ENCODE assay signal across 8 cellular contexts in the genomic region with DNA sequence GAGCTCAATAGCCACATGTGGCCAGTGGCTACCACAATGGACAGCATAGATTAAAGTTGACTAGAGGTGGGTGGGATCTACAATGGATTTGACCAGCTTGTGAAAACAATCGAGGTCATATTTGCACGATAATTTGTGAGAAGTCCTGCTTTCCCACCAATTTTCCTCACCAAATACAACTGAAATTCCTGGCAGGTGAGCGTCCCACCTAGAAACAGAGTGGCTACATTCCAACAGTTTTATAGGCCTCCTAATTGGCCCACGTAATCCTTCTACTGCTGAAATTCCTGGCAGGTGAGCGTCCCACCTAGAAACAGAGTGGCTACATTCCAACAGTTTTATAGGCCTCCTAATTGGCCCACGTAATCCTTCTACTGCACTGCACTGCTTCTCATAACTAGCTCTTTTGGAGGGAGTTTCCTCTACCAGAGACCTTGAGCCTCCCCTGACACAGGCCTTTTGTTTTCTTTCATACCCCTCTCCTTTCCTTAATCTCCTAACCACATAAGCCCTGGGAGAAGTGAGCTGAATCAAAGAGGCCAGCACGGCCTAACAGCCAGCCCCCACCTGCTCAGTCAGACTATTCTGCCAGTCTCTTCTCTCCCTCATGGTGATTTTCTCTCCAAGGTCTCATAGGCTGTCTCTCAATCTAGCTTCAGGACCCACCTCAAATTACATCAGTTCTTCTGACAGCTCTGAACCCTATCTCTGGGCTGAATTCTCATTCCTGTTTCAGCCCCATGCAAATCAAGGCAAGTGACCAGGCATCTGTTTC.
DNase-seq lines count a peak whose midpoint lies in the region; ATAC-seq and TF ChIP-seq lines count a peak whose summit lies in the region.

No MANE protein-coding gene starts in this region.

- BruUV-seq in PC-3 (replicated peaks; lab: Mats Ljungman, UMichigan) = no TSS peak

- no peaks in the 10 kb centered on the region for H3K9me3 ChIP-seq in PC-3 (ENCODE audit: low read length)
- H3K9me3 ChIP-seq in prostate gland = no peaks in the 10 kb centered on the region

- H3K27ac ChIP-seq in PC-3 (ENCODE audit: low read length) (peak overlapping the region; percentile 96), prostate gland (no peak overlapping the region)

- H3K9me2 ChIP-seq in PC-3 (replicated peaks; ENCODE audit: low read length) = no peaks in the 10 kb centered on the region

- no peaks in the 10 kb centered on the region for H3F3A ChIP-seq in PC-3 (ENCODE audit: low read length, unreplicated experiment)

- ATAC-seq in GM18909 (IDR thresholded peaks at IDR 0.05; ENCODE audit: poor library complexity, unreplicated experiment) = peak; percentile 33
- peak; percentile 61 for ATAC-seq in HG02852 (IDR thresholded peaks at IDR 0.05; ENCODE audit: unreplicated experiment)
- ATAC-seq in PC-3 = peak; percentile 94
- no peak for ATAC-seq in HG03469 (IDR thresholded peaks at IDR 0.05; ENCODE audit: unreplicated experiment)

- peaks cover 13% of the 10 kb centered on the region for H3K4me1 ChIP-seq in PC-3 (ENCODE audit: insufficient read depth, low read length)
- H3K4me1 ChIP-seq in prostate gland (replicated peaks) = no peaks in the 10 kb centered on the region

- peak overlapping the region; percentile 44 for H3K9ac ChIP-seq in PC-3 (ENCODE audit: low read length)

- no peak for TF ChIP-seq CTCF in PC-3 (conservative IDR thresholded peaks at IDR 0.05; ENCODE audit: low read depth, low read length)
- no peak for TF ChIP-seq CTCF in prostate gland (IDR thresholded peaks at IDR 0.05)

- peak overlapping the region; percentile 54; the same call in 1 of the 2 replicates for H3K4me2 ChIP-seq in PC-3 (ENCODE audit: low read length)

- DNase-seq in PC-3 = peak; percentile 90
- peak; percentile 25 for DNase-seq in prostate gland (ENCODE audit: low spot score)
- DNase-seq in NK-92 (lab: John Stamatoyannopoulos, UW; ENCODE audit: unreplicated experiment) = no peak
- no peak for DNase-seq in NCI-H2081 (lab: John Stamatoyannopoulos, UW)
- DNase-seq in hypothalamus (lab: John Stamatoyannopoulos, UW) = no peak

- no peaks in the 10 kb centered on the region for H3K79me2 ChIP-seq in PC-3 (ENCODE audit: low read length)

- no peaks in the 10 kb centered on the region for H3K27me3 ChIP-seq in PC-3 (ENCODE audit: low read length)
- H3K27me3 ChIP-seq in prostate gland (replicated peaks; ENCODE audit: insufficient read depth) = no peaks in the 10 kb centered on the region

- H2AFZ ChIP-seq in PC-3 (ENCODE audit: low read length) = no peak overlapping the region; the same call in 1 of the 2 replicates

- intact Hi-C loops in PC-3 (cut with micrococcal nuclease) (no loop called here), prostate gland (cut with DNase I) (loop anchor here (10.0 kb wide), 1 partner anchor 95 kb away; a partner anchor contains a TSS)

- WGBS in prostate gland = 53% methylated on average over 7 of the region's 7 CpGs

- POLR2A ChIA-PET in PC-3 (lab: Charles Lee; ENCODE audit: unreplicated experiment) = interaction anchor here (0.5 to 1.0 kb wide), 4 partner anchors 52 to 93 kb away, joined by 3 to 4 read pairs (median 4); a partner anchor contains a TSS

- TF ChIP-seq POLR2A in prostate gland (IDR thresholded peaks at IDR 0.05) = no peak

- H3K4me3 ChIP-seq in PC-3 (ENCODE audit: low read length) = no peak overlapping the region
- no peak overlapping the region for H3K4me3 ChIP-seq in prostate gland

- no peaks in the 10 kb centered on the region for H4K20me1 ChIP-seq in PC-3 (ENCODE audit: low read length)

- CTCF ChIA-PET in PC-3 (lab: Charles Lee) = interaction anchor here (0.9 kb wide), 1 partner anchor 450 kb away, joined by 3 read pairs; no protein-coding TSS in a partner anchor

- H3K36me3 ChIP-seq in PC-3 (ENCODE audit: low read depth, low read length) (no peaks in the 10 kb centered on the region), prostate gland (no peaks in the 10 kb centered on the region)

Comparison
In these comparisons a context has a peak if more than half of its experiments do, and no peak if none do; other contexts are left out.
1. DNase-seq: peak in PC-3 (single experiment) and prostate gland (single experiment); none in NK-92 (single experiment), NCI-H2081 (0 of 2) and hypothalamus (0 of 51).